In genomic region chr5:56004874-56005273, GRCh38 we compare ENCODE assay signal across 1 cellular context.
TF ChIP-seq lines count a peak whose summit lies in the region.

No MANE protein-coding gene starts in this region.

TF ChIP-seq in K562, 482 proteins besides CTCF, POLR2A, EP300 and RAD21:
- peak; percentile 33 for TF ChIP-seq PCBP2 (IDR thresholded peaks at IDR 0.05; ENCODE audit: low read depth, low read length, poor library complexity, severe bottlenecking)
- no peak for TF ChIP-seq TSHZ1 (CRISPR knock-in tag; IDR thresholded peaks at IDR 0.05)
- TF ChIP-seq HNRNPK (IDR thresholded peaks at IDR 0.05; ENCODE audit: low read depth, low read length, poor library complexity, severe bottlenecking) = peak; percentile 56
